In genomic region chr16:88976359-88977027, GRCh38 we compare ENCODE assay signal across 17 cellular contexts. TPM values are rescaled to one million over a fixed set of nuclear protein-coding genes. Genes with fewer than 3 reads are reported as not detected.
DNase-seq lines count a peak whose midpoint lies in the region; ATAC-seq and TF ChIP-seq lines count a peak whose summit lies in the region.
"Had no signal": no experiment of that assay in that cellular context is flagged by ENCODE, and none has a peak within 500 bp of the region (broad histone marks: within the 10 kb centered on the region; RNA-seq: fewer than 3 reads in every experiment).

No MANE protein-coding gene starts in this region.

- H3K79me2 ChIP-seq in DOHH2 (ENCODE audit: control insufficient read depth, low read length) = peaks cover 7% of the 10 kb centered on the region
- H3K79me2 ChIP-seq in trophoblast cell (ENCODE audit: control insufficient read depth, insufficient read depth, low read length, poor library complexity) = no peaks in the 10 kb centered on the region
- no peaks in the 10 kb centered on the region for H3K79me2 ChIP-seq in PC-3 (ENCODE audit: low read length)

- no TSS peak for BruUV-seq in PC-3 (replicated peaks; lab: Mats Ljungman, UMichigan)

- no peak overlapping the region for H3K18ac ChIP-seq in trophoblast cell (ENCODE audit: low read length)

- ATAC-seq in activated B cell treated with CpG ODN at 0.5 μM for 24 hours (ENCODE audit: low read depth) = peak; percentile 22
- ATAC-seq in PC-3 = no peak
- ATAC-seq: naive thymus-derived CD8-positive, alpha-beta T cell had no signal

- peaks cover 4% of the 10 kb centered on the region for H3K36me3 Mint-ChIP-seq in activated B cell treated with CpG ODN at 0.5 μM for 24 hours (ENCODE audit: low read depth)
- no peaks in the 10 kb centered on the region for H3K36me3 Mint-ChIP-seq in HFFc6 (ENCODE audit: low read depth)

- peak; percentile 75 for DNase-seq in H7
- peak; percentile 56 for DNase-seq in activated B cell treated with CpG ODN at 0.5 μM for 24 hours
- no peak for DNase-seq in trophoblast cell
- DNase-seq in activated gamma-delta T cell treated with Interleukin-2 at 50 U/mL for 16 hours = no peak
- DNase-seq in PC-3 = no peak
- DNase-seq in KG1 (lab: John Stamatoyannopoulos, UW) = no peak
- DNase-seq in HFFc6 = no peak
- DNase-seq: activated naive CD4-positive, alpha-beta T cell; kidney glomerular epithelial cell; naive thymus-derived CD8-positive, alpha-beta T cell; NCI-H1105; NCI-H446 treated with DMSO at 0.1 percent for 48 hours; stimulated activated CD4-positive, alpha-beta T cell treated with anti-CD3 and anti-CD28 coated beads, Interleukin-4, amount 100 ng/mL, for 1 hour; T1000 had no signal

- CTCF ChIA-PET in activated B cell treated with CpG ODN at 0.5 μM for 24 hours (lab: Charles Lee) = interaction anchor here (0.7 kb wide), 1 partner anchor 11 kb away, joined by 3 read pairs; no protein-coding TSS in a partner anchor
- CTCF ChIA-PET in PC-3 (lab: Charles Lee) = no interaction called here

- H2BK120ac ChIP-seq in trophoblast cell (ENCODE audit: insufficient read depth, low read length, poor library complexity) = no peak overlapping the region

- no peak overlapping the region for H3K23ac ChIP-seq in trophoblast cell (ENCODE audit: low read length)

- no CpG with 5 or more reads among the region's 23 CpGs for WGBS in trophoblast cell (ENCODE audit: extremely low coverage, insufficient coverage, insufficient read length)

- H4K91ac ChIP-seq in trophoblast cell (ENCODE audit: low read depth, low read length) = no peak overlapping the region

- H3K9me3 ChIP-seq in DOHH2 (ENCODE audit: control insufficient read depth, insufficient read depth, low read length) = no peaks in the 10 kb centered on the region
- peaks cover 2% of the 10 kb centered on the region for H3K9me3 ChIP-seq in trophoblast cell (ENCODE audit: insufficient read depth, low read depth, low read length)
- H3K9me3 ChIP-seq in PC-3 (ENCODE audit: low read length) = no peaks in the 10 kb centered on the region

- no peaks in the 10 kb centered on the region for H3K27me3 Mint-ChIP-seq in activated B cell treated with CpG ODN at 0.5 μM for 24 hours
- peaks cover 30% of the 10 kb centered on the region for H3K27me3 Mint-ChIP-seq in HFFc6 (ENCODE audit: insufficient read depth)

- no peak overlapping the region for H3K14ac ChIP-seq in trophoblast cell (ENCODE audit: low read length)

- H3K27ac ChIP-seq in DOHH2 (ENCODE audit: low read depth, low read length) = peak overlapping the region; percentile 98
- no peak overlapping the region for H3K27ac ChIP-seq in trophoblast cell (ENCODE audit: low read depth, low read length)
- H3K27ac ChIP-seq in PC-3 (ENCODE audit: low read length) = no peak overlapping the region

- no peak overlapping the region for H2BK5ac ChIP-seq in trophoblast cell (ENCODE audit: low read depth, low read length, poor library complexity)

- intact Hi-C loops in activated B cell treated with CpG ODN at 0.5 μM for 24 hours (cut with micrococcal nuclease) = no loop called here
- intact Hi-C loops in PC-3 (cut with micrococcal nuclease) = no loop called here

- H3K36me3 ChIP-seq in DOHH2 (ENCODE audit: control insufficient read depth, low read length) (no peaks in the 10 kb centered on the region), H7 (replicated peaks; ENCODE audit: control insufficient read depth, insufficient read depth, low read length) (no peaks in the 10 kb centered on the region), trophoblast cell (ENCODE audit: control insufficient read depth in 1 of 2, insufficient read depth in 2 of 2, low read length in 2 of 2) (no peaks in the 10 kb centered on the region), PC-3 (ENCODE audit: low read depth, low read length) (no peaks in the 10 kb centered on the region)

- no peaks in the 10 kb centered on the region for H3K79me1 ChIP-seq in trophoblast cell (ENCODE audit: low read length)

- no peak overlapping the region for H3K9ac ChIP-seq in trophoblast cell (ENCODE audit: low read length)
- no peak overlapping the region for H3K9ac ChIP-seq in PC-3 (ENCODE audit: low read length)

- H4K8ac ChIP-seq in trophoblast cell (ENCODE audit: low read depth, low read length) = no peak overlapping the region

- no peak overlapping the region for H4K12ac ChIP-seq in trophoblast cell (ENCODE audit: low read depth, low read length)

- H4K20me1 ChIP-seq in DOHH2 (ENCODE audit: control insufficient read depth, insufficient read depth, low read depth, low read length) (no peaks in the 10 kb centered on the region), PC-3 (ENCODE audit: low read length) (no peaks in the 10 kb centered on the region)

- H3K9me3 Mint-ChIP-seq in activated B cell treated with CpG ODN at 0.5 μM for 24 hours (no peaks in the 10 kb centered on the region), HFFc6 (no peaks in the 10 kb centered on the region)

- no peak for TF ChIP-seq CTCF in DOHH2 (IDR thresholded peaks at IDR 0.05; ENCODE audit: low read depth, low read length, poor library complexity, severe bottlenecking)
- TF ChIP-seq CTCF in activated B cell treated with CpG ODN at 0.5 μM for 24 hours (IDR thresholded peaks at IDR 0.05) = no peak
- no peak for TF ChIP-seq CTCF in PC-3 (conservative IDR thresholded peaks at IDR 0.05; ENCODE audit: low read depth, low read length)
- TF ChIP-seq CTCF in HFFc6 (IDR thresholded peaks at IDR 0.05) = no peak

- no peak overlapping the region for H2BK12ac ChIP-seq in trophoblast cell (ENCODE audit: low read length)

- H2AK5ac ChIP-seq in trophoblast cell (ENCODE audit: low read length) = no peak overlapping the region

- H3K9me2 ChIP-seq in DOHH2 (replicated peaks; ENCODE audit: control insufficient read depth, low read length) (no peaks in the 10 kb centered on the region), PC-3 (replicated peaks; ENCODE audit: low read length) (no peaks in the 10 kb centered on the region)

- H3F3A ChIP-seq in DOHH2 (ENCODE audit: control insufficient read depth, insufficient read depth) = peaks cover 21% of the 10 kb centered on the region
- no peaks in the 10 kb centered on the region for H3F3A ChIP-seq in PC-3 (ENCODE audit: low read length, unreplicated experiment)

- POLR2A ChIA-PET in activated B cell treated with CpG ODN at 0.5 μM for 24 hours (lab: Charles Lee) (interaction anchor here (0.6 to 4.2 kb wide), 13 partner anchors 8 to 710 kb away, joined by 3 to 126 read pairs (median 6); partner anchors contain the start of genes ACSF3 and CDK10), PC-3 (lab: Charles Lee; ENCODE audit: unreplicated experiment) (no interaction called here)

- H3K4me3 ChIP-seq in DOHH2 (ENCODE audit: low read length) (peak overlapping the region; percentile 59), H7 (ENCODE audit: insufficient read depth, low read depth, low read length) (no peak overlapping the region), trophoblast cell (ENCODE audit: low read depth, low read length) (peak overlapping the region; percentile 14), PC-3 (ENCODE audit: low read length) (no peak overlapping the region)

- H3K4me3 Mint-ChIP-seq in activated B cell treated with CpG ODN at 0.5 μM for 24 hours (peak overlapping the region; percentile 86), HFFc6 (no peak overlapping the region)

- H3K4ac ChIP-seq in trophoblast cell (ENCODE audit: low read depth, low read length) = no peak overlapping the region

- peaks cover 91% of the 10 kb centered on the region for H3K4me1 Mint-ChIP-seq in activated B cell treated with CpG ODN at 0.5 μM for 24 hours
- no peaks in the 10 kb centered on the region for H3K4me1 Mint-ChIP-seq in HFFc6 (ENCODE audit: low read depth)

- H3K4me1 ChIP-seq in DOHH2 (ENCODE audit: control insufficient read depth, low read length) (peaks cover 98% of the 10 kb centered on the region), trophoblast cell (ENCODE audit: control insufficient read depth in 1 of 2, insufficient read depth in 2 of 2, low read length in 2 of 2) (no peaks in the 10 kb centered on the region), PC-3 (ENCODE audit: insufficient read depth, low read length) (no peaks in the 10 kb centered on the region)

- peak overlapping the region; percentile 88 for H3K4me2 ChIP-seq in DOHH2 (ENCODE audit: low read length)
- no peak overlapping the region for H3K4me2 ChIP-seq in trophoblast cell (ENCODE audit: low read length)
- H3K4me2 ChIP-seq in PC-3 (ENCODE audit: low read length) = no peak overlapping the region

- H2AFZ ChIP-seq in trophoblast cell (ENCODE audit: insufficient read depth, low read length, poor library complexity) (no peak overlapping the region), PC-3 (ENCODE audit: low read length) (no peak overlapping the region)

- 0 out of 2 replicates have a peak, but pooled peaks cover 4% of the 10 kb centered on the region for H3K27me3 ChIP-seq in DOHH2 (ENCODE audit: control insufficient read depth, low read length)
- H3K27me3 ChIP-seq in H7 (ENCODE audit: control insufficient read depth, insufficient read depth, low read length) = no peaks in the 10 kb centered on the region
- no peaks in the 10 kb centered on the region for H3K27me3 ChIP-seq in trophoblast cell (ENCODE audit: insufficient read depth, low read length)
- no peaks in the 10 kb centered on the region for H3K27me3 ChIP-seq in PC-3 (ENCODE audit: low read length)

- H3K27ac Mint-ChIP-seq in activated B cell treated with CpG ODN at 0.5 μM for 24 hours (peak overlapping the region; percentile 83), HFFc6 (no peak overlapping the region)
- H3K27ac Mint-ChIP-seq: naive thymus-derived CD8-positive, alpha-beta T cell had no signal

RNA-seq across cellular contexts. Expression of gene CBFA2T3, which starts 0.5 kb away (rescaled TPM):
- 0.35 TPM in 1 of 2 replicates, not detected in the other for total RNA-seq in H7 (2014; rRNA removed; shearing (Covaris generic))
- total RNA-seq in activated B cell treated with CpG ODN at 0.5 μM for 24 hours (50.8 and 63.3 TPM in 2 replicates), PC-3 (2014; rRNA removed) (not detected in 2 replicates)
- polyA plus RNA-seq in trophoblast cell (2013) = 1.7 and 2.2 TPM in 2 replicates
- total RNA-seq in HFFc6 (2021; fragmentation: NEBNext Ultra II Directional; extraction: Animal tissue kit (Norgen Biotek cat#: 25700)) = not detected
- total RNA-seq: H4, HT1080 had no signal

Comparison
In these comparisons a context has a peak if more than half of its experiments do, and no peak if none do; other contexts are left out.
1. H3K4me3 ChIP-seq: peak in DOHH2 (single experiment) and trophoblast cell (single experiment); none in H7 (single experiment) and PC-3 (single experiment).
2. DNase-seq: peak in H7 (single experiment) and activated B cell treated with CpG ODN at 0.5 μM for 24 hours (single experiment); none in trophoblast cell (0 of 2), activated gamma-delta T cell treated with Interleukin-2 at 50 U/mL for 16 hours (single experiment), PC-3 (single experiment), KG1 (single experiment) and HFFc6 (single experiment).
3. RNA of gene CBFA2T3, which starts 0.5 kb away (total RNA-seq): 50.8 to 63.3 TPM in activated B cell treated with CpG ODN at 0.5 μM for 24 hours; 0.35 TPM in H7, not detected in PC-3 and not detected in HFFc6; every median in the first group is over 10 times any median in the second.